Comparison of ENCODE assay signal across 22 cellular contexts in genomic region chr12:80445083-80445482, GRCh38. TPM values are rescaled to one million over a fixed set of nuclear protein-coding genes. Genes with fewer than 3 reads are reported as not detected.
DNase-seq lines count a peak whose midpoint lies in the region; ATAC-seq and TF ChIP-seq lines count a peak whose summit lies in the region.
"Had no signal": no experiment of that assay in that cellular context is flagged by ENCODE, and none has a peak within 500 bp of the region (broad histone marks: within the 10 kb centered on the region; RNA-seq: fewer than 3 reads in every experiment).

No MANE protein-coding gene starts in this region.

- H3K4me3 ChIP-seq in astrocyte of the spinal cord (ENCODE audit: low read depth, low read length) (no peak overlapping the region), gastroesophageal sphincter (peak overlapping the region in 1 of 2 donors; percentile 30), thoracic aorta (peak overlapping the region; percentile 25)
- H3K4me3 ChIP-seq: coronary artery had no signal

- peaks cover 0 to 21% (median 0%) of the 10 kb centered on the region in 3 donors for H3K4me1 ChIP-seq in gastroesophageal sphincter
- H3K4me1 ChIP-seq in thoracic aorta (ENCODE audit: control insufficient read depth in 1 of 2, low read depth in 2 of 2) = peaks cover 15 to 16% of the 10 kb centered on the region in 2 donors

- 11 to 30% methylated on average over 2 of the region's 2 CpGs for WGBS in gastroesophageal sphincter (ENCODE audit: low coverage in 1 of 2), 2 donors

- TF ChIP-seq POLR2A in gastroesophageal sphincter (IDR thresholded peaks at IDR 0.05) = no peak

- DNase-seq in EH (ENCODE audit: low read depth) = peak; percentile 70
- peak; percentile 38 for DNase-seq in astrocyte of the spinal cord (ENCODE audit: low read depth, low spot score)
- DNase-seq in thoracic aorta (ENCODE audit: low spot score) = no peak
- no peak for DNase-seq in stimulated activated CD8-positive, alpha-beta memory T cell treated with anti-CD3 and anti-CD28 coated beads, Interleukin-4, amount 100 ng/mL, for 48 hours
- DNase-seq in activated CD4-positive, alpha-beta T cell treated with anti-CD3 and anti-CD28 coated beads, Interleukin-2, amount 50 U/mL, for 4 hours = no peak
- no peak for DNase-seq in 8988T
- DNase-seq: activated gamma-delta T cell treated with Interleukin-2 at 50 U/mL for 16 hours; amniotic stem cell; C1 segment of cervical spinal cord; GDM1; kidney glomerular epithelial cell; NCI-H1694; NCI-H774; SIG-M5; stimulated activated CD4-positive, alpha-beta T cell treated with anti-CD3 and anti-CD28 coated beads, Interleukin-4, amount 100 ng/mL, for 4 hours had no signal

- TF ChIP-seq CTCF in astrocyte of the spinal cord (IDR thresholded peaks at IDR 0.05; ENCODE audit: low read depth, low read length) (no peak), gastroesophageal sphincter (IDR thresholded peaks at IDR 0.05) (no peak), thoracic aorta (IDR thresholded peaks at IDR 0.05) (no peak)

- in situ Hi-C loops in astrocyte of the spinal cord (cut with HindIII; ENCODE audit: low sequenced_read_pairs) = no loop called here

- no peak for TF ChIP-seq EP300 in gastroesophageal sphincter (IDR thresholded peaks at IDR 0.05)

- H3K27me3 ChIP-seq in gastroesophageal sphincter = no peaks in the 10 kb centered on the region
- H3K27me3 ChIP-seq in thoracic aorta (replicated peaks; ENCODE audit: insufficient read depth) = no peaks in the 10 kb centered on the region

- H3K27ac ChIP-seq in gastroesophageal sphincter = peak overlapping the region; percentile 50 to 71 (median 62)
- peak overlapping the region in 1 of 2 donors; percentile 10 for H3K27ac ChIP-seq in thoracic aorta
- H3K27ac ChIP-seq: coronary artery had no signal

- no peaks in the 10 kb centered on the region for H3K36me3 ChIP-seq in gastroesophageal sphincter
- H3K36me3 ChIP-seq in thoracic aorta = no peaks in the 10 kb centered on the region

- ATAC-seq in gastroesophageal sphincter = peak; percentile 74
- peak; percentile 28 for ATAC-seq in thoracic aorta (ENCODE audit: insufficient number of reproducible peaks, low FRiP score, low read depth)
- ATAC-seq in GM19455 (IDR thresholded peaks at IDR 0.05; ENCODE audit: unreplicated experiment) = no peak
- ATAC-seq: HCT116 had no signal

- H3K9me3 ChIP-seq in gastroesophageal sphincter = no peaks in the 10 kb centered on the region
- H3K9me3 ChIP-seq in thoracic aorta = no peaks in the 10 kb centered on the region

RNA-seq across cellular contexts. Expression of gene PTPRQ, which starts 1.0 kb away (rescaled TPM):
- total RNA-seq in gastroesophageal sphincter = 1 to 10 TPM in 3 of 4 donors, under 1 TPM in 1; 0.47 to 6.0 (median 3.4) TPM
- 1 to 10 TPM; 2.3 to 2.4 TPM for total RNA-seq in thoracic aorta
- total RNA-seq: endothelial cell of umbilical vein; pulmonary artery endothelial cell; T-helper 1 cell treated with Interleukin-12 subunit alpha and Interleukin-12 subunit beta and Interleukin-4 antibody, amounts not matched to agents 30 ng/mL and 1 ng/mL, for 36 hours had no signal

Comparison
In these comparisons a context has a peak if more than half of its experiments do, and no peak if none do; other contexts are left out.
1. DNase-seq: peak in EH (single experiment) and astrocyte of the spinal cord (single experiment); none in thoracic aorta (single experiment), stimulated activated CD8-positive, alpha-beta memory T cell treated with anti-CD3 and anti-CD28 coated beads, Interleukin-4, amount 100 ng/mL, for 48 hours (single experiment), activated CD4-positive, alpha-beta T cell treated with anti-CD3 and anti-CD28 coated beads, Interleukin-2, amount 50 U/mL, for 4 hours (0 of 2) and 8988T (single experiment).